In genomic region chr16:1194665-1195392, GRCh38 we compare ENCODE assay signal across 9 cellular contexts. TPM values are rescaled to one million over a fixed set of nuclear protein-coding genes. Genes with fewer than 3 reads are reported as not detected.
DNase-seq lines count a peak whose midpoint lies in the region; ATAC-seq, FAIRE-seq and TF ChIP-seq lines count a peak whose summit lies in the region.
"Had no signal": no experiment of that assay in that cellular context is flagged by ENCODE, and none has a peak within 500 bp of the region (broad histone marks: within the 10 kb centered on the region; RNA-seq: fewer than 3 reads in every experiment).

No MANE protein-coding gene starts in this region.

- peak; percentile 66 for FAIRE-seq in urothelium cell line (lab: Jason Lieb, UNC)

- peaks cover 0 to 3% of the 10 kb centered on the region in 2 donors for H3K27me3 Mint-ChIP-seq in natural killer cell (ENCODE audit: low read depth in 2 of 2)
- H3K27me3 Mint-ChIP-seq in natural killer cell treated with Interleukin-12 subunit alpha and Interleukin-12 subunit beta and Interleukin-15 and Interleukin-18, amount 100 ng/mL, for 72 hours: no peaks in the 10 kb centered on the region
- no peaks in the 10 kb centered on the region for H3K27me3 Mint-ChIP-seq in activated naive CD8-positive, alpha-beta T cell treated with anti-CD3 and anti-CD28 coated beads, Interleukin-2, amount 10 ng/mL, durations not matched to agents 7 days and 5 days

- peaks cover 0 to 2% of the 10 kb centered on the region in 2 donors for H3K9me3 Mint-ChIP-seq in natural killer cell
- H3K9me3 Mint-ChIP-seq in natural killer cell treated with Interleukin-12 subunit alpha and Interleukin-12 subunit beta and Interleukin-15 and Interleukin-18, amount 100 ng/mL, for 72 hours: no peaks in the 10 kb centered on the region
- peaks cover 1% of the 10 kb centered on the region for H3K9me3 Mint-ChIP-seq in activated naive CD8-positive, alpha-beta T cell treated with anti-CD3 and anti-CD28 coated beads, Interleukin-2, amount 10 ng/mL, durations not matched to agents 7 days and 5 days

- H3K27ac Mint-ChIP-seq in natural killer cell: no peak overlapping the region
- no peak overlapping the region for H3K27ac Mint-ChIP-seq in natural killer cell treated with Interleukin-12 subunit alpha and Interleukin-12 subunit beta and Interleukin-15 and Interleukin-18, amount 100 ng/mL, for 72 hours
- H3K27ac Mint-ChIP-seq in activated naive CD8-positive, alpha-beta T cell treated with anti-CD3 and anti-CD28 coated beads, Interleukin-2, amount 10 ng/mL, durations not matched to agents 7 days and 5 days: no peak overlapping the region

- intact Hi-C loops in natural killer cell (cut with micrococcal nuclease) (no loop called here), left colon (cut with DNase I, micrococcal nuclease) (loop anchor here in 1 of 2 donors (10.0 kb wide), 1 partner anchor 80 kb away; no protein-coding TSS in a partner anchor)

- POLR2A ChIA-PET in activated naive CD8-positive, alpha-beta T cell treated with anti-CD3 and anti-CD28 coated beads, Interleukin-2, amount 10 ng/mL, durations not matched to agents 7 days and 5 days (lab: Charles Lee): no interaction called here

- no peaks in the 10 kb centered on the region for H3K4me1 Mint-ChIP-seq in natural killer cell
- peaks cover 2% of the 10 kb centered on the region in 2 donors for H3K4me1 Mint-ChIP-seq in natural killer cell treated with Interleukin-12 subunit alpha and Interleukin-12 subunit beta and Interleukin-15 and Interleukin-18, amount 100 ng/mL, for 72 hours (ENCODE audit: low read depth in 2 of 2)
- H3K4me1 Mint-ChIP-seq in activated naive CD8-positive, alpha-beta T cell treated with anti-CD3 and anti-CD28 coated beads, Interleukin-2, amount 10 ng/mL, durations not matched to agents 7 days and 5 days: peaks cover 3% of the 10 kb centered on the region

- DNase-seq in natural killer cell: no peak
- no peak for DNase-seq in natural killer cell treated with Interleukin-12 subunit alpha and Interleukin-12 subunit beta and Interleukin-15 and Interleukin-18, amount 100 ng/mL, for 72 hours (ENCODE audit: low spot score)
- peak; percentile 51 for DNase-seq in activated naive CD8-positive, alpha-beta T cell treated with anti-CD3 and anti-CD28 coated beads, Interleukin-2, amount 10 ng/mL, durations not matched to agents 7 days and 5 days
- DNase-seq in left colon: no peak
- peak; percentile 52 for DNase-seq in urothelium cell line (ENCODE audit: low spot score)
- DNase-seq in NCI-H128 (lab: John Stamatoyannopoulos, UW; ENCODE audit: unreplicated experiment): no peak
- DNase-seq: SIG-M5 had no signal

- no peak overlapping the region for H3K4me3 Mint-ChIP-seq in natural killer cell
- H3K4me3 Mint-ChIP-seq in natural killer cell treated with Interleukin-12 subunit alpha and Interleukin-12 subunit beta and Interleukin-15 and Interleukin-18, amount 100 ng/mL, for 72 hours: no peak overlapping the region
- H3K4me3 Mint-ChIP-seq in activated naive CD8-positive, alpha-beta T cell treated with anti-CD3 and anti-CD28 coated beads, Interleukin-2, amount 10 ng/mL, durations not matched to agents 7 days and 5 days: no peak overlapping the region

- ATAC-seq in natural killer cell: no peak
- no peak for ATAC-seq in natural killer cell treated with Interleukin-12 subunit alpha and Interleukin-12 subunit beta and Interleukin-15 and Interleukin-18, amount 100 ng/mL, for 72 hours
- no peak for ATAC-seq in activated naive CD8-positive, alpha-beta T cell treated with anti-CD3 and anti-CD28 coated beads, Interleukin-2, amount 10 ng/mL, durations not matched to agents 7 days and 5 days (ENCODE audit: low read depth)
- ATAC-seq in left colon: peak; percentile 25
- ATAC-seq in HG03469 (IDR thresholded peaks at IDR 0.05; ENCODE audit: unreplicated experiment): no peak
- no peak for ATAC-seq in HG03432 (IDR thresholded peaks at IDR 0.05; ENCODE audit: unreplicated experiment)

- peak; percentile 48 for TF ChIP-seq CTCF in natural killer cell (IDR thresholded peaks at IDR 0.05)

- H3K36me3 Mint-ChIP-seq in natural killer cell: no peaks in the 10 kb centered on the region
- H3K36me3 Mint-ChIP-seq in natural killer cell treated with Interleukin-12 subunit alpha and Interleukin-12 subunit beta and Interleukin-15 and Interleukin-18, amount 100 ng/mL, for 72 hours: no peaks in the 10 kb centered on the region
- no peaks in the 10 kb centered on the region for H3K36me3 Mint-ChIP-seq in activated naive CD8-positive, alpha-beta T cell treated with anti-CD3 and anti-CD28 coated beads, Interleukin-2, amount 10 ng/mL, durations not matched to agents 7 days and 5 days

RNA-seq across cellular contexts. Expression of gene TPSG1, which starts 30.2 kb away (rescaled TPM):
- under 1 TPM in 1 of 3 donors, not detected in 2; 0.40 TPM for total RNA-seq in natural killer cell
- 1 to 10 TPM in 1 of 2 donors, not detected in 1; 1.3 TPM for total RNA-seq in natural killer cell treated with Interleukin-12 subunit alpha and Interleukin-12 subunit beta and Interleukin-15 and Interleukin-18, amount 100 ng/mL, for 72 hours
- not detected for total RNA-seq in activated naive CD8-positive, alpha-beta T cell treated with anti-CD3 and anti-CD28 coated beads, Interleukin-2, amount 10 ng/mL, durations not matched to agents 7 days and 5 days
- total RNA-seq in left colon: 100 to 1,000 TPM in 1 of 2 donors, 10 to 100 TPM in 1; 60.7 to 124 TPM

RNA-seq across cellular contexts. Expression of gene TPSB2, which starts 35.2 kb away (rescaled TPM):
- total RNA-seq in natural killer cell (10 to 100 TPM in 1 of 3 donors, not detected in 2; 12.6 TPM), left colon (10 to 100 TPM in 1 of 2 donors, 1 to 10 TPM in 1; 6.4 to 18.6 TPM)
- total RNA-seq in natural killer cell treated with Interleukin-12 subunit alpha and Interleukin-12 subunit beta and Interleukin-15 and Interleukin-18, amount 100 ng/mL, for 72 hours: 1 to 10 TPM in 1 of 2 donors, not detected in 1; 1.0 TPM
- not detected for total RNA-seq in activated naive CD8-positive, alpha-beta T cell treated with anti-CD3 and anti-CD28 coated beads, Interleukin-2, amount 10 ng/mL, durations not matched to agents 7 days and 5 days

RNA-seq across cellular contexts. Expression of gene CACNA1H, which starts 41.9 kb away (rescaled TPM):
- 1 to 10 TPM; 1.1 to 1.5 (median 1.3) TPM for total RNA-seq in natural killer cell
- total RNA-seq in natural killer cell treated with Interleukin-12 subunit alpha and Interleukin-12 subunit beta and Interleukin-15 and Interleukin-18, amount 100 ng/mL, for 72 hours: under 1 TPM; 0.21 to 0.31 TPM
- 1 to 10 TPM; 2.0 to 2.9 TPM for total RNA-seq in activated naive CD8-positive, alpha-beta T cell treated with anti-CD3 and anti-CD28 coated beads, Interleukin-2, amount 10 ng/mL, durations not matched to agents 7 days and 5 days
- total RNA-seq in left colon: 10 to 100 TPM in 1 of 2 donors, 1 to 10 TPM in 1; 3.8 to 15.6 TPM

RNA-seq across cellular contexts. Expression of gene TPSAB1, which starts 45.7 kb away (rescaled TPM):
- total RNA-seq in natural killer cell (10 to 100 TPM in 1 of 3 donors, under 1 TPM in 1, not detected in 1; 0.82 to 13.4 TPM), left colon (10 to 100 TPM in 1 of 2 donors, 1 to 10 TPM in 1; 5.7 to 49.9 TPM)
- total RNA-seq in natural killer cell treated with Interleukin-12 subunit alpha and Interleukin-12 subunit beta and Interleukin-15 and Interleukin-18, amount 100 ng/mL, for 72 hours: 1 to 10 TPM in 1 of 2 donors, not detected in 1; 6.6 TPM
- not detected for total RNA-seq in activated naive CD8-positive, alpha-beta T cell treated with anti-CD3 and anti-CD28 coated beads, Interleukin-2, amount 10 ng/mL, durations not matched to agents 7 days and 5 days

Comparison
In these comparisons a context has a peak if more than half of its experiments do, and no peak if none do; other contexts are left out.
1. DNase-seq: peak in activated naive CD8-positive, alpha-beta T cell treated with anti-CD3 and anti-CD28 coated beads, Interleukin-2, amount 10 ng/mL, durations not matched to agents 7 days and 5 days (single experiment) and urothelium cell line (single experiment); none in natural killer cell (single experiment), natural killer cell treated with Interleukin-12 subunit alpha and Interleukin-12 subunit beta and Interleukin-15 and Interleukin-18, amount 100 ng/mL, for 72 hours (single experiment), left colon (0 of 2) and NCI-H128 (single experiment).
2. RNA of gene TPSG1, which starts 30.2 kb away (total RNA-seq): 60.7 to 124 TPM in left colon; 1.3 TPM in natural killer cell treated with Interleukin-12 subunit alpha and Interleukin-12 subunit beta and Interleukin-15 and Interleukin-18, amount 100 ng/mL, for 72 hours, 0.40 TPM in natural killer cell and not detected in activated naive CD8-positive, alpha-beta T cell treated with anti-CD3 and anti-CD28 coated beads, Interleukin-2, amount 10 ng/mL, durations not matched to agents 7 days and 5 days; every median in the first group is over 10 times any median in the second.